1 cellular context compared by ENCODE assay signal in genomic region chr13:105428816-105429215, GRCh38.
TF ChIP-seq lines count a peak whose summit lies in the region.

No MANE protein-coding gene starts in this region.

TF ChIP-seq in HepG2, 621 proteins besides CTCF, POLR2A, EP300 and RAD21:
- TF ChIP-seq E2F2 (CRISPR knock-in tag; IDR thresholded peaks at IDR 0.05; ENCODE audit: borderline replicate concordance) (no peak), SP1 (IDR thresholded peaks at IDR 0.05) (no peak), SP1 (CRISPR knock-in tag; IDR thresholded peaks at IDR 0.05) (no peak), ZNF773 (CRISPR knock-in tag; IDR thresholded peaks at IDR 0.05; ENCODE audit: borderline replicate concordance) (no peak), ZNF879 (CRISPR knock-in tag; IDR thresholded peaks at IDR 0.05) (no peak), ZNF251 (CRISPR knock-in tag; IDR thresholded peaks at IDR 0.05) (no peak), ETV6 (CRISPR knock-in tag; conservative IDR thresholded peaks at IDR 0.05) (no peak), TRAFD1 (CRISPR knock-in tag; IDR thresholded peaks at IDR 0.05; ENCODE audit: borderline replicate concordance) (no peak), NBN (conservative IDR thresholded peaks at IDR 0.05) (no peak), DRAP1 (CRISPR knock-in tag; IDR thresholded peaks at IDR 0.05) (no peak), E2F1 (CRISPR knock-in tag; IDR thresholded peaks at IDR 0.05) (no peak), ESRRA (CRISPR knock-in tag; IDR thresholded peaks at IDR 0.05; ENCODE audit: low read depth) (no peak), PLRG1 (conservative IDR thresholded peaks at IDR 0.05) (no peak), ZNF781 (CRISPR knock-in tag; IDR thresholded peaks at IDR 0.05; ENCODE audit: borderline replicate concordance, not compliant biosample characterization) (no peak), ZBTB49 (CRISPR knock-in tag; IDR thresholded peaks at IDR 0.05; ENCODE audit: borderline replicate concordance) (no peak), AHDC1 (CRISPR knock-in tag; IDR thresholded peaks at IDR 0.05; ENCODE audit: borderline replicate concordance) (no peak)
